1 cellular context compared by ENCODE assay signal in genomic region chr6:33906413-33906812, GRCh38.
TF ChIP-seq lines count a peak whose summit lies in the region.

No MANE protein-coding gene starts in this region.

TF ChIP-seq in liver, 16 proteins besides CTCF, POLR2A, EP300 and RAD21 (continued from another document):
- TF ChIP-seq, protein P1, sequence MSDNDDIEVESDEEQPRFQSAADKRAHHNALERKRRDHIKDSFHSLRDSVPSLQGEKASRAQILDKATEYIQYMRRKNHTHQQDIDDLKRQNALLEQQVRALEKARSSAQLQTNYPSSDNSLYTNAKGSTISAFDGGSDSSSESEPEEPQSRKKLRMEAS (IDR thresholded peaks at IDR 0.05): peak; percentile 53
- TF ChIP-seq JUND (IDR thresholded peaks at IDR 0.05) (peak; percentile 26 to 59), HNF4G (IDR thresholded peaks at IDR 0.05) (no peak), FOXA1 (IDR thresholded peaks at IDR 0.05) (peak; percentile 69), SP1 (IDR thresholded peaks at IDR 0.05) (peak; percentile 90), RXRA (IDR thresholded peaks at IDR 0.05) (peak; percentile 92 to 93), ATF3 (IDR thresholded peaks at IDR 0.05) (peak; percentile 54), HNF4A (conservative IDR thresholded peaks at IDR 0.05) (peak; percentile 67 to 74), ZBTB33 (IDR thresholded peaks at IDR 0.05) (peak; percentile 71), EGR1 (IDR thresholded peaks at IDR 0.05; ENCODE audit: low read depth in 2 of 2) (peak in 1 of 2 donors; percentile 52), TAF1 (conservative IDR thresholded peaks at IDR 0.05) (no peak)
